In genomic region chr7:151082151-151083070, GRCh38 we compare ENCODE assay signal across 8 cellular contexts. TPM values are rescaled to one million over a fixed set of nuclear protein-coding genes. Genes with fewer than 3 reads are reported as not detected.
A peak's percentile ranks its signal among the peaks of the same experiment; 100 is the strongest.
DNase-seq lines count a peak whose midpoint lies in the region; ATAC-seq, FAIRE-seq and TF ChIP-seq lines count a peak whose summit lies in the region.

No MANE protein-coding gene starts in this region.

- H3K27me3 ChIP-seq in HUES64 (ENCODE audit: insufficient read depth, low read length) = peaks cover 26% of the 10 kb centered on the region

- H3K27ac ChIP-seq in A549 (peak overlapping the region; percentile 98), HUES64 (ENCODE audit: low read depth, low read length) (no peak overlapping the region), caudate nucleus (ENCODE audit: low read depth, low read length) (peak overlapping the region; percentile 86)

- no peak for TF ChIP-seq EP300 in A549 (IDR thresholded peaks at IDR 0.05)

- intact Hi-C loops in mucosa of descending colon (cut with DNase I, micrococcal nuclease) = no loop called here

- no peak for TF ChIP-seq POLR2A in A549 (IDR thresholded peaks at IDR 0.05; ENCODE audit: low read length)

- H3K9me3 ChIP-seq in A549 (no peaks in the 10 kb centered on the region), HUES64 (ENCODE audit: insufficient read depth, low read depth, low read length) (no peaks in the 10 kb centered on the region), mucosa of descending colon (no peaks in the 10 kb centered on the region)

- H3K4me3 ChIP-seq in A549 (peak overlapping the region; percentile 93), HUES64 (ENCODE audit: low read length) (peak overlapping the region; percentile 66), mucosa of descending colon (peak overlapping the region; percentile 81)

- DNase-seq in A549 (ENCODE audit: low read depth in 1 of 2, low spot score in 1 of 2) (no peak), caudate nucleus (lab: John Stamatoyannopoulos, UW) (no peak), mucosa of descending colon (peak in 2 of 3 donors; percentile 56 to 71), GM13976 (ENCODE audit: low spot score) (no peak), superior temporal gyrus (ENCODE audit: extremely low spot score) (no peak)

- CTCF ChIA-PET in A549 (lab: Yijun Ruan, JAX) = interaction anchor here (0.8 to 27.1 kb wide), 4 partner anchors 14 to 41 kb away, joined by 3 to 412 read pairs (median 12); no protein-coding TSS in a partner anchor

- in situ Hi-C loops in GM13976 (cut with MboI; ENCODE audit: low sequenced_read_pairs, unreplicated experiment) = no loop called here

- no peak for TF ChIP-seq CTCF in A549 (IDR thresholded peaks at IDR 0.05)
- TF ChIP-seq CTCF in mucosa of descending colon (IDR thresholded peaks at IDR 0.05) = no peak
- TF ChIP-seq CTCF in GM13976 (IDR thresholded peaks at IDR 0.05; ENCODE audit: borderline replicate concordance, control extremely low read depth, extremely low read depth, insufficient read depth, missing control alignments) = no peak

- no peak for TF ChIP-seq RAD21 in A549 (conservative IDR thresholded peaks at IDR 0.05 in 1 of 2, IDR thresholded peaks at IDR 0.05 in 1 of 2)

- WGBS in A549 (ENCODE audit: missing lambda C conversion rate) = 67% methylated on average over 29 of the region's 42 CpGs
- WGBS in HUES64 = 69% methylated on average over 38 of the region's 42 CpGs

- H3K36me3 ChIP-seq in HUES64 (ENCODE audit: insufficient read depth, low read length) = no peaks in the 10 kb centered on the region
- no peaks in the 10 kb centered on the region for H3K36me3 ChIP-seq in mucosa of descending colon (ENCODE audit: low read depth)

- FAIRE-seq in A549 (lab: Jason Lieb, UNC) = no peak

- H3K4me2 ChIP-seq in A549 = peak overlapping the region; percentile 95

- peak overlapping the region; percentile 24; the same call in 1 of the 2 replicates for H3K9ac ChIP-seq in HUES64 (ENCODE audit: low read depth, low read length)

- H3K4me1 ChIP-seq in A549 (peaks cover 47% of the 10 kb centered on the region), HUES64 (ENCODE audit: insufficient read depth, low read length) (peaks cover 34% of the 10 kb centered on the region), mucosa of descending colon (ENCODE audit: low read depth) (peaks cover 32% of the 10 kb centered on the region)

- POLR2A ChIA-PET in A549 (lab: Yijun Ruan, JAX) = interaction anchor here (0.9 kb wide), 1 partner anchor 20 kb away, joined by 4 read pairs; no protein-coding TSS in a partner anchor

- no peak for ATAC-seq in A549
- ATAC-seq in mucosa of descending colon = no peak
- no peak for ATAC-seq in HG03135 (IDR thresholded peaks at IDR 0.05; ENCODE audit: unreplicated experiment)
- no peak for ATAC-seq in GM18868 (IDR thresholded peaks at IDR 0.05; ENCODE audit: unreplicated experiment)

TF ChIP-seq in A549, 52 proteins besides CTCF, POLR2A, EP300 and RAD21:
- no peak for TF ChIP-seq RARB (CRISPR knock-in tag; IDR thresholded peaks at IDR 0.05)
- TF ChIP-seq CEBPB (IDR thresholded peaks at IDR 0.05) = no peak
- TF ChIP-seq USF2 (IDR thresholded peaks at IDR 0.05) = no peak
- TF ChIP-seq MAFK (IDR thresholded peaks at IDR 0.05; ENCODE audit: partially characterized antibody) = no peak
- no peak for TF ChIP-seq HMGXB4 (CRISPR knock-in tag; IDR thresholded peaks at IDR 0.05; ENCODE audit: borderline replicate concordance)
- TF ChIP-seq ZNF302 (CRISPR knock-in tag; IDR thresholded peaks at IDR 0.05) = no peak
- no peak for TF ChIP-seq FOSB (CRISPR knock-in tag; IDR thresholded peaks at IDR 0.05)
- no peak for TF ChIP-seq EHF (CRISPR knock-in tag; IDR thresholded peaks at IDR 0.05)
- TF ChIP-seq FOXS1 (CRISPR knock-in tag; IDR thresholded peaks at IDR 0.05) = no peak
- no peak for TF ChIP-seq ZC3H11A (IDR thresholded peaks at IDR 0.05)
- TF ChIP-seq ESRRA (IDR thresholded peaks at IDR 0.05; ENCODE audit: borderline replicate concordance, low read length) = no peak
- TF ChIP-seq BHLHE40 (IDR thresholded peaks at IDR 0.05; ENCODE audit: low read depth, low read length) = no peak
- no peak for TF ChIP-seq BCL3 (IDR thresholded peaks at IDR 0.05)
- no peak for TF ChIP-seq MYC (IDR thresholded peaks at IDR 0.05; ENCODE audit: borderline replicate concordance, low read length)
- no peak for TF ChIP-seq KDM5A (IDR thresholded peaks at IDR 0.05)

RNA-seq across cellular contexts. Expression of gene TMUB1, which starts 0.9 kb away (rescaled TPM):
- polyA plus RNA-seq in A549 (2011; rRNA removed) = 12.4 and 14.0 TPM in 2 replicates
- 45.5 and 65.8 TPM in 2 replicates for polyA plus RNA-seq in A549 (2012; cell fraction: cytosol; rRNA removed)
- polyA plus RNA-seq in A549 (2012; cell fraction: nucleus; rRNA removed) = 65.1 and 82.1 TPM in 2 replicates
- polyA plus RNA-seq in A549 (2017; fragmentation: RNase III; extraction: RNeasy Plus Mini Kit Qiagen cat#74134 plus additional on column Dnase treatment) = 31.5 to 37.7 TPM (median 37.3 TPM) in 3 replicates
- polyA minus RNA-seq in A549 (2011; rRNA and poly(A)+ RNA removed) = 4.1 and 6.0 TPM in 2 replicates
- 34.7 TPM for polyA plus RNA-seq in HUES64 (2013, experiment 1 of 2)
- 37.9 TPM for polyA plus RNA-seq in HUES64 (2013, experiment 2 of 2)
- 10 to 100 TPM; 54.2 to 63.7 (median 60.8) TPM for total RNA-seq in mucosa of descending colon

RNA-seq across cellular contexts. Expression of gene FASTK, which starts 1.8 kb away (rescaled TPM):
- polyA plus RNA-seq in A549 (2011; rRNA removed) = 38.5 and 51.7 TPM in 2 replicates
- 105 and 138 TPM in 2 replicates for polyA plus RNA-seq in A549 (2012; cell fraction: cytosol; rRNA removed)
- polyA plus RNA-seq in A549 (2012; cell fraction: nucleus; rRNA removed) = 515 and 603 TPM in 2 replicates
- polyA plus RNA-seq in A549 (2017; fragmentation: RNase III; extraction: RNeasy Plus Mini Kit Qiagen cat#74134 plus additional on column Dnase treatment) = 66.0 to 78.6 TPM (median 72.4 TPM) in 3 replicates
- 49.4 and 58.9 TPM in 2 replicates for polyA minus RNA-seq in A549 (2011; rRNA and poly(A)+ RNA removed)
- 39.7 TPM for polyA plus RNA-seq in HUES64 (2013, experiment 1 of 2)
- 35.6 TPM for polyA plus RNA-seq in HUES64 (2013, experiment 2 of 2)
- 100 to 1,000 TPM in 1 of 3 donors, 10 to 100 TPM in 2; 78.6 to 122 (median 98.5) TPM for total RNA-seq in mucosa of descending colon

RNA-seq across cellular contexts. Expression of gene AGAP3, which starts 3.9 kb away (rescaled TPM):
- polyA plus RNA-seq in A549 (2011; rRNA removed) = 33.8 and 34.1 TPM in 2 replicates
- polyA plus RNA-seq in A549 (2012; cell fraction: cytosol; rRNA removed) = 90.2 and 106 TPM in 2 replicates
- 233 and 266 TPM in 2 replicates for polyA plus RNA-seq in A549 (2012; cell fraction: nucleus; rRNA removed)
- polyA plus RNA-seq in A549 (2017; fragmentation: RNase III; extraction: RNeasy Plus Mini Kit Qiagen cat#74134 plus additional on column Dnase treatment) = 42.6 to 45.9 TPM (median 43.1 TPM) in 3 replicates
- polyA minus RNA-seq in A549 (2011; rRNA and poly(A)+ RNA removed) = 30.9 and 37.2 TPM in 2 replicates
- 36.3 TPM for polyA plus RNA-seq in HUES64 (2013, experiment 1 of 2)
- 35.4 TPM for polyA plus RNA-seq in HUES64 (2013, experiment 2 of 2)
- 100 to 1,000 TPM in 1 of 3 donors, 10 to 100 TPM in 2; 39.7 to 116 (median 50.6) TPM for total RNA-seq in mucosa of descending colon

RNA-seq across cellular contexts. Expression of gene SLC4A2, which starts 23.0 kb away (rescaled TPM):
- polyA plus RNA-seq in A549 (2011; rRNA removed) = 99.6 and 112 TPM in 2 replicates
- 227 and 233 TPM in 2 replicates for polyA plus RNA-seq in A549 (2012; cell fraction: cytosol; rRNA removed)
- polyA plus RNA-seq in A549 (2012; cell fraction: nucleus; rRNA removed) = 658 and 805 TPM in 2 replicates
- polyA plus RNA-seq in A549 (2017; fragmentation: RNase III; extraction: RNeasy Plus Mini Kit Qiagen cat#74134 plus additional on column Dnase treatment) = 253 to 280 TPM (median 275 TPM) in 3 replicates
- polyA minus RNA-seq in A549 (2011; rRNA and poly(A)+ RNA removed) = 118 and 170 TPM in 2 replicates
- 57.5 TPM for polyA plus RNA-seq in HUES64 (2013, experiment 1 of 2)
- 49.5 TPM for polyA plus RNA-seq in HUES64 (2013, experiment 2 of 2)
- 100 to 1,000 TPM in 1 of 3 donors, 10 to 100 TPM in 2; 82.2 to 168 (median 89.5) TPM for total RNA-seq in mucosa of descending colon

RNA-seq across cellular contexts. Expression of gene CDK5, which starts 24.7 kb away (rescaled TPM):
- polyA plus RNA-seq in A549 (2011; rRNA removed) = 29.6 and 30.0 TPM in 2 replicates
- 45.6 and 54.0 TPM in 2 replicates for polyA plus RNA-seq in A549 (2012; cell fraction: cytosol; rRNA removed)
- polyA plus RNA-seq in A549 (2012; cell fraction: nucleus; rRNA removed) = 38.0 and 53.8 TPM in 2 replicates
- 41.2 to 51.0 TPM (median 50.3 TPM) in 3 replicates for polyA plus RNA-seq in A549 (2017; fragmentation: RNase III; extraction: RNeasy Plus Mini Kit Qiagen cat#74134 plus additional on column Dnase treatment)
- polyA minus RNA-seq in A549 (2011; rRNA and poly(A)+ RNA removed) = 31.2 and 48.9 TPM in 2 replicates
- polyA plus RNA-seq in HUES64 (2013, experiment 1 of 2) = 17.2 TPM
- polyA plus RNA-seq in HUES64 (2013, experiment 2 of 2) = 18.1 TPM
- total RNA-seq in mucosa of descending colon = 10 to 100 TPM in 2 of 3 donors, 1 to 10 TPM in 1; 8.3 to 12.4 (median 11.7) TPM

Comparison
In these comparisons a context has a peak if more than half of its experiments do, and no peak if none do; other contexts are left out.
1. DNase-seq: peak in mucosa of descending colon (2 of 3); none in A549 (0 of 2), caudate nucleus (0 of 61), GM13976 (single experiment) and superior temporal gyrus (single experiment).
2. Peak in every context shown above with its lines, with median percentiles within 50 percentile points of each other: H3K4me3 ChIP-seq.